Comparison of ENCODE assay signal across 10 cellular contexts in the genomic region with DNA sequence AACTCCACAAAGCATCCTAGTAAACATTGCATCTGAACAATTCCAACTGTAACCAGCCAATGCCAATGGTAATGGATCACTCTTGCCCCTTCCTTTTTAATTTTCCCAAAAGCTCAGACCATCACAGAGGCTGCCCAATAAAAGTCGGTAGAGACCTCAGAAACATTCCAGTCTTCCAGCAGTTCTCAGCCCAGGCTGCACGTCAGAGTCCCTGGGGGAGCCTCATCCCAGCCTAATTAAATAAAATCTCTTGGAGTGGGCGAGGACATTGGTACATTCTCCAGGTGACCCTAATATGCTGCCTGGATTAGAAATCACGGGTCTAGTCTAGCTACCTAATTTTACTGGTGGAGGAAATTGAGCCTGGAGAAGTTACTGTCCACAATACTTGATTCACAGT.
"Had no signal": no experiment of that assay in that cellular context is flagged by ENCODE, and none has a peak within 500 bp of the region (broad histone marks: within the 10 kb centered on the region; RNA-seq: fewer than 3 reads in every experiment).

No MANE protein-coding gene starts in this region.

- H3K9me3 ChIP-seq: esophagus muscularis mucosa, suprapubic skin had no signal

- DNase-seq: activated CD4-positive, alpha-beta T cell treated with anti-CD3 and anti-CD28 coated beads, Interleukin-2, amount 50 U/mL, for 48 hours; activated CD4-positive, CD25-positive, alpha-beta regulatory T cell treated with anti-CD3 and anti-CD28 coated beads, Interleukin-2, amount 50 U/mL, for 72 hours; activated naive CD4-positive, alpha-beta T cell treated with Interleukin-2 at 50 U/mL for 16 hours; foreskin fibroblast; nephron progenitor cell; stimulated activated CD4-positive, alpha-beta T cell treated with anti-CD3 and anti-CD28 coated beads, Interleukin-1b, Interleukin-23, amount 100 ng/mL, for 48 hours had no signal

- H3K4me3 ChIP-seq: suprapubic skin had no signal

- H3K4me1 ChIP-seq: suprapubic skin had no signal

- H3K27ac ChIP-seq: suprapubic skin had no signal

- H3K27me3 ChIP-seq: esophagus muscularis mucosa, suprapubic skin had no signal

- ATAC-seq: left lobe of liver; stimulated activated memory B cell treated with anti-CD40 and anti-IgM and Interleukin-4, amounts not matched to agents 10 μg/mL and 1 μg/mL and 100 μg/mL, for 72 hours had no signal

- H3K36me3 ChIP-seq: esophagus muscularis mucosa, suprapubic skin had no signal
